Comparison of ENCODE assay signal across 8 cellular contexts in the genomic region with DNA sequence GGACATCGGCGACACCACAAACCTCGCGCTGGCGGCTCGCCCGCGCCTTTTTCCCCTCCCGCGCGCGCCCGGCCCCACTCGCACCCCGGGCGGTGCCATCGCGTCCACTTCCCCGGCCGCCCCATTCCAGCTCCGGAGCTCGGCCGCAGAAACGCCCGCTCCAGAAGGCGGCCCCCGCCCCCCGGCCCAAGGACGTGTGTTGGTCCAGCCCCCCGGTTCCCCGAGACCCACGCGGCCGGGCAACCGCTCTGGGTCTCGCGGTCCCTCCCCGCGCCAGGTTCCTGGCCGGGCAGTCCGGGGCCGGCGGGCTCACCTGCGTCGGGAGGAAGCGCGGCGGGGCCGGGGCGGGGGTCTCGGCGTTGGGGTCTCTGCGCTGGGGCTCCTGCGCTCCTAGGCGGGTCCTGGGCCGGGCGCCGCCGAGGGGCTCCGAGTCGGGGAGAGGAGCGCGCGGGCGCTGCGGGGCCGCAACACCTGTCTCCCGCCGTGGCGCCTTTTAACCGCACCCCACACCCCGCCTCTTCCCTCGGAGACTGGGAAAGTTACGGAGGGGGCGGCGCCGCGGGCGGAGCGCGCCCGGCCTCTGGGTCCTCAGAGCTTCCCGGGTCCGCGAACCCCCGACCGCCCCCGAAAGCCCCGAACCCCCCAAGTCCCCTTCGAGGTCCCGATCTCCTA. TPM values are rescaled to one million over a fixed set of nuclear protein-coding genes. Genes with fewer than 3 reads are reported as not detected.
DNase-seq lines count a peak whose midpoint lies in the region; ATAC-seq and FAIRE-seq lines count a peak whose summit lies in the region.

Gene GJB2, minus strand, starts transcription at position 469 of the 672 bp plus-strand sequence. CDS start 3,357 bp downstream, outside the sequence.

- peak; percentile 42 for ATAC-seq in activated T-helper 17 cell treated with anti-CD3 and anti-CD28 coated beads, Interleukin-2, amount 50 U/mL, for 72 hours (replicated peaks)
- ATAC-seq in stimulated activated memory B cell treated with anti-CD40 and anti-IgM and Interleukin-4, amounts not matched to agents 10 μg/mL and 1 μg/mL and 100 μg/mL, for 72 hours: peak; percentile 25

- no peaks in the 10 kb centered on the region for H3K9me3 ChIP-seq in iPS-18c (ENCODE audit: control insufficient read depth, insufficient read depth, low read length)

- peaks cover 33% of the 10 kb centered on the region for H3K27me3 Mint-ChIP-seq in activated T-helper 17 cell treated with anti-CD3 and anti-CD28 coated beads, Interleukin-2, amount 50 U/mL, for 72 hours
- peaks cover 45% of the 10 kb centered on the region for H3K27me3 Mint-ChIP-seq in stimulated activated memory B cell treated with anti-CD40 and anti-IgM and Interleukin-4, amounts not matched to agents 10 μg/mL and 1 μg/mL and 100 μg/mL, for 72 hours

- no peak for FAIRE-seq in HTR-8/SVneo (lab: Jason Lieb, UNC)

- H3K4me1 Mint-ChIP-seq in activated T-helper 17 cell treated with anti-CD3 and anti-CD28 coated beads, Interleukin-2, amount 50 U/mL, for 72 hours: peaks cover 13% of the 10 kb centered on the region
- H3K4me1 Mint-ChIP-seq in stimulated activated memory B cell treated with anti-CD40 and anti-IgM and Interleukin-4, amounts not matched to agents 10 μg/mL and 1 μg/mL and 100 μg/mL, for 72 hours: peaks cover 26% of the 10 kb centered on the region

- DNase-seq in DMS 273 (lab: John Stamatoyannopoulos, UW; ENCODE audit: unreplicated experiment) (peak; percentile 15), DMS 273 treated with DMSO at 0.1 percent for 48 hours (lab: John Stamatoyannopoulos, UW) (no peak), medulla oblongata (ENCODE audit: extremely low spot score) (no peak), HTR-8/SVneo (ENCODE audit: insufficient read length, low spot score) (no peak)
- no peak for DNase-seq in activated CD4-positive, CD25-positive, alpha-beta regulatory T cell treated with anti-CD3 and anti-CD28 coated beads, Interleukin-2, amount 50 U/mL, for 72 hours

- peaks cover 4% of the 10 kb centered on the region for H3K36me3 Mint-ChIP-seq in activated T-helper 17 cell treated with anti-CD3 and anti-CD28 coated beads, Interleukin-2, amount 50 U/mL, for 72 hours (ENCODE audit: low read depth)
- no peaks in the 10 kb centered on the region for H3K36me3 Mint-ChIP-seq in stimulated activated memory B cell treated with anti-CD40 and anti-IgM and Interleukin-4, amounts not matched to agents 10 μg/mL and 1 μg/mL and 100 μg/mL, for 72 hours

- no peaks in the 10 kb centered on the region for H3K9me3 Mint-ChIP-seq in activated T-helper 17 cell treated with anti-CD3 and anti-CD28 coated beads, Interleukin-2, amount 50 U/mL, for 72 hours
- no peaks in the 10 kb centered on the region for H3K9me3 Mint-ChIP-seq in stimulated activated memory B cell treated with anti-CD40 and anti-IgM and Interleukin-4, amounts not matched to agents 10 μg/mL and 1 μg/mL and 100 μg/mL, for 72 hours

- H3K27ac Mint-ChIP-seq in activated T-helper 17 cell treated with anti-CD3 and anti-CD28 coated beads, Interleukin-2, amount 50 U/mL, for 72 hours: no peak within 1 kb of the TSS
- H3K27ac Mint-ChIP-seq in stimulated activated memory B cell treated with anti-CD40 and anti-IgM and Interleukin-4, amounts not matched to agents 10 μg/mL and 1 μg/mL and 100 μg/mL, for 72 hours: peak within 1 kb of the TSS; percentile 57

- peak within 1 kb of the TSS; percentile 78 for H3K4me3 Mint-ChIP-seq in activated T-helper 17 cell treated with anti-CD3 and anti-CD28 coated beads, Interleukin-2, amount 50 U/mL, for 72 hours
- H3K4me3 Mint-ChIP-seq in stimulated activated memory B cell treated with anti-CD40 and anti-IgM and Interleukin-4, amounts not matched to agents 10 μg/mL and 1 μg/mL and 100 μg/mL, for 72 hours: peak within 1 kb of the TSS; percentile 75

- H3K4me3 ChIP-seq in iPS-18c (ENCODE audit: insufficient read depth, low read depth, low read length): peak within 1 kb of the TSS; percentile 31

RNA-seq across cellular contexts. Expression of gene GJB2, which starts in this region (rescaled TPM):
- 10 to 100 TPM; 42.5 to 84.4 TPM for total RNA-seq in activated T-helper 17 cell treated with anti-CD3 and anti-CD28 coated beads, Interleukin-2, amount 50 U/mL, for 72 hours
